ENCODE assay signal across 24 cellular contexts in genomic region chr3:22141769-22142168, GRCh38.
"Had no signal": no experiment of that assay in that cellular context is flagged by ENCODE, and none has a peak within 500 bp of the region (broad histone marks: within the 10 kb centered on the region; RNA-seq: fewer than 3 reads in every experiment).

No MANE protein-coding gene starts in this region.

- H3K27me3 ChIP-seq: gastroesophageal sphincter, pancreas, sigmoid colon, uterus had no signal

- H3K4me2 ChIP-seq: smooth muscle cell had no signal

- H3K4me3 ChIP-seq: gastroesophageal sphincter, pancreas, prostate gland, sigmoid colon, smooth muscle cell, uterus had no signal

- H3K4me1 ChIP-seq: gastroesophageal sphincter, pancreas, prostate gland, sigmoid colon, uterus had no signal

- H3K36me3 ChIP-seq: gastroesophageal sphincter, pancreas, prostate gland, sigmoid colon, uterus, WERI-Rb-1 had no signal

- H3K27ac ChIP-seq: gastroesophageal sphincter, pancreas, prostate gland, sigmoid colon, uterus, WERI-Rb-1 had no signal

- DNase-seq: activated CD4-positive, alpha-beta memory T cell treated with anti-CD3 and anti-CD28 coated beads for 36 hours; activated CD4-positive, alpha-beta T cell treated with anti-CD3 and anti-CD28 coated beads for 48 hours; activated CD8-positive, alpha-beta memory T cell treated with anti-CD3 and anti-CD28 coated beads, Interleukin-2, amount 50 U/mL, for 48 hours; activated naive CD8-positive, alpha-beta T cell treated with anti-CD3 and anti-CD28 coated beads, Interleukin-2, amount 50 U/mL, for 24 hours; activated T-cell treated with anti-CD3 and anti-CD28 coated beads, Interleukin-2, amount 50 U/mL, for 24 hours; amygdala; caudate nucleus; hippocampal formation; left colon; midbrain; naive thymus-derived CD4-positive, alpha-beta T cell; nucleus accumbens; pancreas; sigmoid colon; stimulated activated CD4-positive, alpha-beta T cell treated with anti-CD3 and anti-CD28 coated beads, Interleukin-1b, Interleukin-23, amount 100 ng/mL, for 48 hours; stimulated activated CD4-positive, alpha-beta T cell treated with anti-CD3 and anti-CD28 coated beads, Interleukin-4, amount 100 ng/mL, for 4 hours; stimulated activated CD8-positive, alpha-beta memory T cell treated with anti-CD3 and anti-CD28 coated beads, Interleukin-4, amount 100 ng/mL, for 48 hours; stimulated activated naive CD8-positive, alpha-beta T cell treated with anti-CD3 and anti-CD28 coated beads, Interleukin-15, amount 100 ng/mL, for 72 hours; substantia nigra; uterus; WERI-Rb-1 had no signal

- H3K9me3 ChIP-seq: gastroesophageal sphincter, pancreas, prostate gland, sigmoid colon, uterus had no signal
